ENCODE assay signal across 8 cellular contexts in genomic region chr11:20367313-20367948, GRCh38. TPM values are rescaled to one million over a fixed set of nuclear protein-coding genes. Genes with fewer than 3 reads are reported as not detected.
DNase-seq lines count a peak whose midpoint lies in the region; ATAC-seq and TF ChIP-seq lines count a peak whose summit lies in the region.

No MANE protein-coding gene starts in this region.

- H3K36me3 Mint-ChIP-seq in activated naive CD4-positive, alpha-beta T cell treated with anti-CD3 and anti-CD28 coated beads for 36 hours (ENCODE audit: low read depth), result peaks cover 51% of the 10 kb centered on the region
- peaks cover 10% of the 10 kb centered on the region for H3K36me3 Mint-ChIP-seq in WTC11

- ATAC-seq in HG03025 (IDR thresholded peaks at IDR 0.05; ENCODE audit: low FRiP score, unreplicated experiment) (no peak), WTC11 (no peak)

- H3K4me3 Mint-ChIP-seq in activated naive CD4-positive, alpha-beta T cell treated with anti-CD3 and anti-CD28 coated beads for 36 hours, result peak overlapping the region; percentile 23
- H3K4me3 Mint-ChIP-seq in WTC11, result no peak overlapping the region

- H3K27ac Mint-ChIP-seq in activated naive CD4-positive, alpha-beta T cell treated with anti-CD3 and anti-CD28 coated beads for 36 hours, result peak overlapping the region; percentile 80
- H3K27ac Mint-ChIP-seq in WTC11, result no peak overlapping the region

- no peaks in the 10 kb centered on the region for H3K9me3 Mint-ChIP-seq in activated naive CD4-positive, alpha-beta T cell treated with anti-CD3 and anti-CD28 coated beads for 36 hours
- no peaks in the 10 kb centered on the region for H3K9me3 Mint-ChIP-seq in WTC11

- DNase-seq in CD1c-positive myeloid dendritic cell (ENCODE audit: extremely low spot score) (peak; percentile 77), NCI-H526 treated with DMSO at 0.1 percent for 48 hours (lab: John Stamatoyannopoulos, UW) (peak; percentile 12), head of caudate nucleus (peak; percentile 51 to 93 (median 78)), WTC11 (ENCODE audit: low spot score) (no peak), NCI-H748 treated with DMSO at 0.1 percent for 48 hours (lab: John Stamatoyannopoulos, UW) (no peak)
- peak; percentile 88 for DNase-seq in activated naive CD4-positive, alpha-beta T cell treated with anti-CD3 and anti-CD28 coated beads for 36 hours
- peak; percentile 69 for DNase-seq in stimulated activated CD4-positive, alpha-beta T cell treated with anti-CD3 and anti-CD28 coated beads, Interleukin-4, amount 100 ng/mL, for 1 hour

- no peaks in the 10 kb centered on the region for H3K27me3 Mint-ChIP-seq in activated naive CD4-positive, alpha-beta T cell treated with anti-CD3 and anti-CD28 coated beads for 36 hours (ENCODE audit: low read depth)
- H3K27me3 Mint-ChIP-seq in WTC11 (ENCODE audit: low read depth), result peaks cover 20% of the 10 kb centered on the region

- peaks cover 53% of the 10 kb centered on the region for H3K4me1 Mint-ChIP-seq in activated naive CD4-positive, alpha-beta T cell treated with anti-CD3 and anti-CD28 coated beads for 36 hours (ENCODE audit: low read depth)
- peaks cover 54% of the 10 kb centered on the region for H3K4me1 Mint-ChIP-seq in WTC11

- no peak for TF ChIP-seq CTCF in WTC11 (IDR thresholded peaks at IDR 0.05)

- POLR2A ChIA-PET in WTC11 (lab: Charles Lee), result no interaction called here

- CTCF ChIA-PET in activated naive CD4-positive, alpha-beta T cell treated with anti-CD3 and anti-CD28 coated beads for 36 hours (lab: Charles Lee), result interaction anchor here (0.6 kb wide), 1 partner anchor 15 kb away, joined by 3 read pairs; no protein-coding TSS in a partner anchor
- CTCF ChIA-PET in WTC11 (lab: Charles Lee), result interaction anchor here (1.0 kb wide), 1 partner anchor 13 kb away, joined by 3 read pairs; no protein-coding TSS in a partner anchor

- intact Hi-C loops in activated naive CD4-positive, alpha-beta T cell treated with anti-CD3 and anti-CD28 coated beads for 36 hours (cut with micrococcal nuclease), result loop anchor here (1.0 to 10.0 kb wide), 4 partner anchors 20 to 1973 kb away; partner anchors contain the start of genes E2F8, LDHA and PRMT3
- intact Hi-C loops in head of caudate nucleus (cut with DNase I), result no loop called here

TF ChIP-seq in WTC11, 78 proteins besides CTCF, POLR2A, EP300 and RAD21:
- TF ChIP-seq MYBL2 (CRISPR knock-in tag; IDR thresholded peaks at IDR 0.05), result no peak
- TF ChIP-seq EMX1 (CRISPR knock-in tag; IDR thresholded peaks at IDR 0.05), result no peak

RNA-seq across cellular contexts. Expression of gene HTATIP2, which starts 3.9 kb away (rescaled TPM):
- total RNA-seq in activated naive CD4-positive, alpha-beta T cell treated with anti-CD3 and anti-CD28 coated beads for 36 hours, result 10 to 100 TPM; 78.3 to 80.7 TPM
- 32.7 to 51.3 TPM (median 47.3 TPM) in 3 replicates for total RNA-seq in WTC11 (2021)

RNA-seq across cellular contexts. Expression of gene PRMT3, which starts 20.1 kb away (rescaled TPM):
- total RNA-seq in activated naive CD4-positive, alpha-beta T cell treated with anti-CD3 and anti-CD28 coated beads for 36 hours, result 10 to 100 TPM; 31.0 to 33.2 TPM
- 26.7 to 31.4 TPM (median 28.0 TPM) in 3 replicates for total RNA-seq in WTC11 (2021)

Comparison
In these comparisons a context has a peak if more than half of its experiments do, and no peak if none do; other contexts are left out.
1. DNase-seq: peak in CD1c-positive myeloid dendritic cell (single experiment), NCI-H526 treated with DMSO at 0.1 percent for 48 hours (single experiment), activated naive CD4-positive, alpha-beta T cell treated with anti-CD3 and anti-CD28 coated beads for 36 hours (single experiment), head of caudate nucleus (42 of 42) and stimulated activated CD4-positive, alpha-beta T cell treated with anti-CD3 and anti-CD28 coated beads, Interleukin-4, amount 100 ng/mL, for 1 hour (single experiment); none in WTC11 (single experiment) and NCI-H748 treated with DMSO at 0.1 percent for 48 hours (single experiment).